In the genomic region with DNA sequence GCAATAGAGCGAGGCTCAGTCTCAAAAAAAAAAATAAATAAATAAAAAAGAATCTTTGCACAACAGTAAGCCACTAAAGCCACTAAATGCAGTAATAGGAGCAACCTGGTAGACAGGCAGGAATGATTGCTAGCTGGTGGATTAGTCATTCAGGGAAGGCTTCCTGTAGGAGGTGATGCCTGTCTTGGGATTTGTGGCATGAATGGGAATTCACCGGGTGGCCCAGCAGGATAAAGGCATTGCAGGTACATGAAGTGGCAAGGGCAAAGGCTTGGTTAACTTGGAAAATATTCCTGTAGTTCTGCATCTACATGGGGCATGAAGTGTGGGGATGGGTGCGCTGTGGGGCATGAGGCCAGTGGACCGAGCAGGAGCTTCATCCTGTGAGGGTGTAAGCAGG, we compare ENCODE assay signal across 23 cellular contexts.
"Had no signal": no experiment of that assay in that cellular context is flagged by ENCODE, and none has a peak within 500 bp of the region (broad histone marks: within the 10 kb centered on the region; RNA-seq: fewer than 3 reads in every experiment).

No MANE protein-coding gene starts in this region.

- H3K27me3 Mint-ChIP-seq: activated CD4-positive, alpha-beta T cell treated with anti-CD3 and anti-CD28 coated beads, Interleukin-2, amount 10 ng/mL, durations not matched to agents 24 days and 14 days; activated naive CD8-positive, alpha-beta T cell treated with anti-CD3 and anti-CD28 coated beads, Interleukin-2, amount 10 ng/mL, durations not matched to agents 7 days and 5 days; activated T-cell treated with anti-CD3 and anti-CD28 coated beads, Interleukin-2, amount 50 U/mL, for 24 hours; T-helper 17 cell had no signal

- H3K36me3 ChIP-seq: gastroesophageal sphincter, thoracic aorta, upper lobe of left lung had no signal

- FAIRE-seq: bronchial epithelial cell had no signal

- H3K4me3 Mint-ChIP-seq: activated CD4-positive, alpha-beta T cell treated with anti-CD3 and anti-CD28 coated beads, Interleukin-2, amount 10 ng/mL, durations not matched to agents 24 days and 14 days; activated CD8-positive, alpha-beta T cell treated with anti-CD3 and anti-CD28 coated beads, Interleukin-2, amount 10 ng/mL, durations not matched to agents 7 days and 5 days; activated naive CD8-positive, alpha-beta T cell treated with anti-CD3 and anti-CD28 coated beads, Interleukin-2, amount 10 ng/mL, durations not matched to agents 7 days and 5 days; activated T-cell treated with anti-CD3 and anti-CD28 coated beads, Interleukin-2, amount 50 U/mL, for 24 hours; T-helper 17 cell had no signal

- DNase-seq: activated CD4-positive, alpha-beta T cell treated with anti-CD3 and anti-CD28 coated beads, Interleukin-2, amount 10 ng/mL, durations not matched to agents 24 days and 14 days; activated CD8-positive, alpha-beta T cell treated with anti-CD3 and anti-CD28 coated beads, Interleukin-2, amount 10 ng/mL, durations not matched to agents 7 days and 5 days; activated naive CD4-positive, alpha-beta T cell treated with Interleukin-2 at 50 U/mL for 16 hours; activated naive CD8-positive, alpha-beta T cell treated with anti-CD3 and anti-CD28 coated beads, Interleukin-2, amount 10 ng/mL, durations not matched to agents 7 days and 5 days; activated T-cell treated with anti-CD3 and anti-CD28 coated beads, Interleukin-2, amount 50 U/mL, for 24 hours; amniotic stem cell; cerebellar nuclear complex; hypothalamus; left ventricle myocardium superior; mammary epithelial cell; nucleus accumbens; stimulated activated CD4-positive, alpha-beta T cell treated with anti-CD3 and anti-CD28 coated beads, Interleukin-4, amount 100 ng/mL, for 1 hour; stimulated activated naive CD4-positive, alpha-beta T cell treated with Interleukin-2 at 50 U/mL for 16 hours; SW 1271; T-helper 17 cell; upper lobe of left lung had no signal

- H3K9me3 ChIP-seq: gastroesophageal sphincter, thoracic aorta, upper lobe of left lung had no signal

- H3K4me1 ChIP-seq: gastroesophageal sphincter had no signal

- H3K27me3 ChIP-seq: gastroesophageal sphincter, upper lobe of left lung had no signal

- H3K9me3 Mint-ChIP-seq: activated CD4-positive, alpha-beta T cell treated with anti-CD3 and anti-CD28 coated beads, Interleukin-2, amount 10 ng/mL, durations not matched to agents 24 days and 14 days; activated naive CD8-positive, alpha-beta T cell treated with anti-CD3 and anti-CD28 coated beads, Interleukin-2, amount 10 ng/mL, durations not matched to agents 7 days and 5 days; activated T-cell treated with anti-CD3 and anti-CD28 coated beads, Interleukin-2, amount 50 U/mL, for 24 hours; activated T-helper 2 cell treated with anti-CD3 and anti-CD28 coated beads, Interferon-gamma antibody, Interleukin-2, Interleukin-4, amounts not matched to agents 10 μg/mL and 5 μg/mL and 100 μg/mL, durations not matched to agents 14 hours and 24 hours and 36 hours had no signal

- ATAC-seq: activated CD4-positive, CD25-positive, alpha-beta regulatory T cell treated with anti-CD3 and anti-CD28 coated beads, Interleukin-2, amount 50 U/mL, for 24 hours; activated CD8-positive, alpha-beta T cell treated with anti-CD3 and anti-CD28 coated beads, Interleukin-2, amount 10 ng/mL, durations not matched to agents 7 days and 5 days; gastroesophageal sphincter; left ventricle myocardium superior; T-helper 17 cell had no signal

- H3K4me3 ChIP-seq: coronary artery, gastroesophageal sphincter, thoracic aorta, upper lobe of left lung had no signal

- H3K27ac ChIP-seq: coronary artery, epithelial cell of prostate, gastroesophageal sphincter, thoracic aorta, upper lobe of left lung had no signal

- H3K27ac Mint-ChIP-seq: activated CD4-positive, alpha-beta T cell treated with anti-CD3 and anti-CD28 coated beads, Interleukin-2, amount 10 ng/mL, durations not matched to agents 24 days and 14 days; activated CD8-positive, alpha-beta T cell treated with anti-CD3 and anti-CD28 coated beads, Interleukin-2, amount 10 ng/mL, durations not matched to agents 7 days and 5 days; activated naive CD8-positive, alpha-beta T cell treated with anti-CD3 and anti-CD28 coated beads, Interleukin-2, amount 10 ng/mL, durations not matched to agents 7 days and 5 days; activated T-cell treated with anti-CD3 and anti-CD28 coated beads, Interleukin-2, amount 50 U/mL, for 24 hours; activated T-helper 2 cell treated with anti-CD3 and anti-CD28 coated beads, Interferon-gamma antibody, Interleukin-2, Interleukin-4, amounts not matched to agents 10 μg/mL and 5 μg/mL and 100 μg/mL, durations not matched to agents 14 hours and 24 hours and 36 hours; T-helper 17 cell had no signal
